Comparison of ENCODE assay signal across 22 cellular contexts in genomic region chr3:45951946-45952345, GRCh38. TPM values are rescaled to one million over a fixed set of nuclear protein-coding genes. Genes with fewer than 3 reads are reported as not detected.
A peak's percentile ranks its signal among the peaks of the same experiment; 100 is the strongest.
DNase-seq lines count a peak whose midpoint lies in the region; ATAC-seq and TF ChIP-seq lines count a peak whose summit lies in the region.
"Had no signal": no experiment of that assay in that cellular context is flagged by ENCODE, and none has a peak within 500 bp of the region (broad histone marks: within the 10 kb centered on the region; RNA-seq: fewer than 3 reads in every experiment).

No MANE protein-coding gene starts in this region.

- no peaks in the 10 kb centered on the region for H3K9me3 Mint-ChIP-seq in activated CD4-positive, alpha-beta memory T cell treated with anti-CD3 and anti-CD28 coated beads for 36 hours
- H3K9me3 Mint-ChIP-seq in naive thymus-derived CD8-positive, alpha-beta T cell = no peaks in the 10 kb centered on the region
- H3K9me3 Mint-ChIP-seq: activated naive CD8-positive, alpha-beta T cell treated with anti-CD3 and anti-CD28 coated beads for 36 hours; mesothelial cell of epicardium; naive B cell; type B pancreatic cell had no signal

- no peak overlapping the region for H3K4me2 ChIP-seq in PC-3 (ENCODE audit: low read length)

- H4K20me1 ChIP-seq in PC-3 (ENCODE audit: low read length) = no peaks in the 10 kb centered on the region

- no peak overlapping the region for H3K4me3 Mint-ChIP-seq in activated CD4-positive, alpha-beta memory T cell treated with anti-CD3 and anti-CD28 coated beads for 36 hours
- peak overlapping the region in 1 of 10 donors; percentile 38 for H3K4me3 Mint-ChIP-seq in naive thymus-derived CD8-positive, alpha-beta T cell
- H3K4me3 Mint-ChIP-seq: activated naive CD8-positive, alpha-beta T cell treated with anti-CD3 and anti-CD28 coated beads for 36 hours; mesothelial cell of epicardium; type B pancreatic cell had no signal

- no peak overlapping the region for H3K27ac ChIP-seq in right atrium auricular region
- no peak overlapping the region for H3K27ac ChIP-seq in PC-3 (ENCODE audit: low read length)
- peak overlapping the region in 1 of 2 donors; percentile 13 for H3K27ac ChIP-seq in coronary artery
- H3K27ac ChIP-seq: C4-2B, dorsolateral prefrontal cortex, SJSA1 had no signal

- peak overlapping the region; percentile 77 for H3K27ac Mint-ChIP-seq in activated CD4-positive, alpha-beta memory T cell treated with anti-CD3 and anti-CD28 coated beads for 36 hours
- H3K27ac Mint-ChIP-seq in naive thymus-derived CD8-positive, alpha-beta T cell = peak overlapping the region in 9 of 10 donors; percentile 70 to 93 (median 88)
- H3K27ac Mint-ChIP-seq: activated naive CD8-positive, alpha-beta T cell treated with anti-CD3 and anti-CD28 coated beads for 36 hours; mesothelial cell of epicardium; type B pancreatic cell had no signal

- H3K36me3 Mint-ChIP-seq in activated CD4-positive, alpha-beta memory T cell treated with anti-CD3 and anti-CD28 coated beads for 36 hours = peaks cover 85% of the 10 kb centered on the region
- H3K36me3 Mint-ChIP-seq in naive thymus-derived CD8-positive, alpha-beta T cell = peaks cover under 1 to 88% (median 62%) of the 10 kb centered on the region in 3 donors

- H3F3A ChIP-seq in PC-3 (ENCODE audit: low read length, unreplicated experiment) = no peaks in the 10 kb centered on the region

- H3K9me3 ChIP-seq in right atrium auricular region (no peaks in the 10 kb centered on the region), PC-3 (ENCODE audit: low read length) (no peaks in the 10 kb centered on the region)
- H3K9me3 ChIP-seq: SJSA1 had no signal

- H3K79me2 ChIP-seq in PC-3 (ENCODE audit: low read length) = no peaks in the 10 kb centered on the region

- POLR2A ChIA-PET in activated CD4-positive, alpha-beta memory T cell treated with anti-CD3 and anti-CD28 coated beads for 36 hours (lab: Charles Lee) = interaction anchor here (0.5 to 2.1 kb wide), 3 partner anchors 11 to 541 kb away, joined by 4 to 30 read pairs (median 7); no protein-coding TSS in a partner anchor
- POLR2A ChIA-PET in naive thymus-derived CD8-positive, alpha-beta T cell (lab: Charles Lee) = interaction anchor here (0.5 to 1.9 kb wide), 3 partner anchors 11 to 43 kb away, joined by 3 to 12 read pairs (median 4); partner anchors contain the start of gene FYCO1
- POLR2A ChIA-PET in PC-3 (lab: Charles Lee; ENCODE audit: unreplicated experiment) = no interaction called here

- H3K9me2 ChIP-seq in PC-3 (replicated peaks; ENCODE audit: low read length) = no peaks in the 10 kb centered on the region

- peaks cover 98% of the 10 kb centered on the region for H3K36me3 ChIP-seq in right atrium auricular region
- H3K36me3 ChIP-seq in PC-3 (ENCODE audit: low read depth, low read length) = peaks cover 42% of the 10 kb centered on the region; the same call in 1 of the 2 replicates

- DNase-seq in left ventricle myocardium superior (no peak), right atrium auricular region (ENCODE audit: low spot score) (no peak), PC-3 (no peak), coronary artery (ENCODE audit: low spot score) (no peak), head of caudate nucleus (no peak)
- no peak for DNase-seq in activated CD4-positive, alpha-beta memory T cell treated with anti-CD3 and anti-CD28 coated beads for 36 hours
- DNase-seq in naive thymus-derived CD8-positive, alpha-beta T cell = no peak
- DNase-seq: activated CD4-positive, alpha-beta T cell treated with anti-CD3 and anti-CD28 coated beads for 1 hour; activated naive CD8-positive, alpha-beta T cell treated with anti-CD3 and anti-CD28 coated beads for 36 hours; dorsolateral prefrontal cortex; EL; Kasumi-1; naive B cell; NCI-H1436; NCI-H2081 treated with DMSO at 0.1 percent for 48 hours; NCI-H226 had no signal

- TF ChIP-seq CTCF in right atrium auricular region (IDR thresholded peaks at IDR 0.05) = no peak
- TF ChIP-seq CTCF in PC-3 (conservative IDR thresholded peaks at IDR 0.05; ENCODE audit: low read depth, low read length) = no peak
- no peak for TF ChIP-seq CTCF in coronary artery (IDR thresholded peaks at IDR 0.05)

- H3K4me3 ChIP-seq in right atrium auricular region = no peak overlapping the region
- H3K4me3 ChIP-seq in PC-3 (ENCODE audit: low read length) = no peak overlapping the region
- H3K4me3 ChIP-seq in coronary artery = no peak overlapping the region
- H3K4me3 ChIP-seq: dorsolateral prefrontal cortex, SJSA1 had no signal

- no peak overlapping the region for H2AFZ ChIP-seq in PC-3 (ENCODE audit: low read length)

- H3K27me3 ChIP-seq in right atrium auricular region (no peaks in the 10 kb centered on the region), PC-3 (ENCODE audit: low read length) (no peaks in the 10 kb centered on the region)
- H3K27me3 ChIP-seq: dorsolateral prefrontal cortex, SJSA1 had no signal

- intact Hi-C loops in left ventricle myocardium superior (cut with micrococcal nuclease) (no loop called here), PC-3 (cut with micrococcal nuclease) (no loop called here), head of caudate nucleus (cut with DNase I) (no loop called here)
- intact Hi-C loops in activated CD4-positive, alpha-beta memory T cell treated with anti-CD3 and anti-CD28 coated beads for 36 hours (cut with micrococcal nuclease) = no loop called here

- peaks cover 40% of the 10 kb centered on the region for H3K4me1 Mint-ChIP-seq in activated CD4-positive, alpha-beta memory T cell treated with anti-CD3 and anti-CD28 coated beads for 36 hours (ENCODE audit: low read depth)
- H3K4me1 Mint-ChIP-seq in naive thymus-derived CD8-positive, alpha-beta T cell = peaks cover 24 to 52% (median 46%) of the 10 kb centered on the region in 4 donors
- H3K4me1 Mint-ChIP-seq: mesothelial cell of epicardium, naive B cell had no signal

- peak; percentile 54 for ATAC-seq in left ventricle myocardium superior
- no peak for ATAC-seq in naive thymus-derived CD8-positive, alpha-beta T cell
- ATAC-seq in PC-3 = no peak
- ATAC-seq: HepG2 had no signal

- BruUV-seq in PC-3 (replicated peaks; lab: Mats Ljungman, UMichigan) = no TSS peak

- H3K27me3 Mint-ChIP-seq in activated CD4-positive, alpha-beta memory T cell treated with anti-CD3 and anti-CD28 coated beads for 36 hours = no peaks in the 10 kb centered on the region
- no peaks in the 10 kb centered on the region for H3K27me3 Mint-ChIP-seq in naive thymus-derived CD8-positive, alpha-beta T cell
- H3K27me3 Mint-ChIP-seq: activated naive CD8-positive, alpha-beta T cell treated with anti-CD3 and anti-CD28 coated beads for 36 hours; naive B cell; type B pancreatic cell had no signal

- CTCF ChIA-PET in activated CD4-positive, alpha-beta memory T cell treated with anti-CD3 and anti-CD28 coated beads for 36 hours (lab: Charles Lee) = interaction anchor here (0.7 to 2.7 kb wide), 4 partner anchors 9 to 125 kb away, joined by 3 to 21 read pairs (median 6); partner anchors contain the start of gene CXCR6
- CTCF ChIA-PET in PC-3 (lab: Charles Lee) = no interaction called here

- no peak overlapping the region for H3K9ac ChIP-seq in PC-3 (ENCODE audit: low read length)

- no peaks in the 10 kb centered on the region for H3K4me1 ChIP-seq in right atrium auricular region
- H3K4me1 ChIP-seq in PC-3 (ENCODE audit: insufficient read depth, low read length) = peaks cover 7% of the 10 kb centered on the region

RNA-seq across cellular contexts. Expression of gene CXCR6, which starts 8.7 kb away (rescaled TPM):
- 0.59 TPM for total RNA-seq in left ventricle myocardium superior
- total RNA-seq in right atrium auricular region = 1 to 10 TPM in 1 of 2 donors, not detected in 1; 1.2 TPM
- total RNA-seq in activated CD4-positive, alpha-beta memory T cell treated with anti-CD3 and anti-CD28 coated beads for 36 hours = 1 to 10 TPM; 4.0 TPM
- under 1 TPM; 0.25 to 0.34 TPM for total RNA-seq in naive thymus-derived CD8-positive, alpha-beta T cell
- 1 to 10 TPM in 1 of 3 donors, under 1 TPM in 2; 0.42 to 9.3 (median 0.80) TPM for polyA plus RNA-seq in naive thymus-derived CD8-positive, alpha-beta T cell
- not detected in 2 replicates for total RNA-seq in PC-3 (2014; rRNA removed)
- total RNA-seq: HepG2, mesothelial cell of epicardium, SJSA1 had no signal
- polyA plus RNA-seq: HepG2, keratinocyte had no signal

RNA-seq across cellular contexts. Expression of gene FYCO1, which starts 43.7 kb away (rescaled TPM):
- 146 TPM for total RNA-seq in left ventricle myocardium superior
- total RNA-seq in right atrium auricular region = 100 to 1,000 TPM in 1 of 2 donors, 10 to 100 TPM in 1; 67.2 to 116 TPM
- 10 to 100 TPM; 13.7 to 14.0 TPM for total RNA-seq in activated CD4-positive, alpha-beta memory T cell treated with anti-CD3 and anti-CD28 coated beads for 36 hours
- 10 to 100 TPM; 27.6 to 28.4 TPM for total RNA-seq in naive thymus-derived CD8-positive, alpha-beta T cell
- 1 to 10 TPM; 1.7 to 6.0 (median 2.6) TPM for polyA plus RNA-seq in naive thymus-derived CD8-positive, alpha-beta T cell
- total RNA-seq in PC-3 (2014; rRNA removed) = 15.4 and 16.9 TPM in 2 replicates
